7 cellular contexts compared by ENCODE assay signal in the genomic region with DNA sequence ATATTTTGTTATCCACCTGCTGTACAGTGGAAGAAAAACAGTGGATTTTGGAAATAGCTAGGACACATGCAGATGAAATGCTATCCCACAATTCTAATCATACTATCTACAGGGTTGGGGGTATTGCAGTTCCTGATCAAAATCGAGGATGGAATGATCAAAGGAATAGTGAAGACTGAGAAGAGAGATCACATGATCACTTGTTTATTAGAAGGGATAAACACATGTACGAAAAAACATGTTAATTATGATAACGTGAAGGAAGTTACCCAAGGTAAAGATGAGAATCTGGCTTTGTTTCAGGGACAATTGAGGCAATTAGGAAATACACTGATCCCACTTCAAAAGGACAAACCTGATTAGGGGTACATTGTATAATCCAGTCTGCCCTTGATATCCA.
"Had no signal": no experiment of that assay in that cellular context is flagged by ENCODE, and none has a peak within 500 bp of the region (broad histone marks: within the 10 kb centered on the region; RNA-seq: fewer than 3 reads in every experiment).

No MANE protein-coding gene starts in this region.

- H3K4me3 Mint-ChIP-seq: IgD-negative memory B cell had no signal

- H3K4me2 ChIP-seq: KMS-11 had no signal

- H3K27ac ChIP-seq: HL-60, KMS-11 had no signal

- DNase-seq: IMR-90, KBM-7, KG1 had no signal

- FAIRE-seq: HTR-8/SVneo had no signal

- H3K4me1 Mint-ChIP-seq: IgD-negative memory B cell had no signal

- H3K9me3 Mint-ChIP-seq: IgD-negative memory B cell had no signal

- H3K9ac ChIP-seq: KMS-11 had no signal

- H3K36me3 Mint-ChIP-seq: IgD-negative memory B cell had no signal
